In genomic region chr2:201952212-201952611, GRCh38 we compare ENCODE assay signal across 21 cellular contexts.
A peak's percentile ranks its signal among the peaks of the same experiment; 100 is the strongest.
DNase-seq lines count a peak whose midpoint lies in the region; ATAC-seq and TF ChIP-seq lines count a peak whose summit lies in the region.
"Had no signal": no experiment of that assay in that cellular context is flagged by ENCODE, and none has a peak within 500 bp of the region (broad histone marks: within the 10 kb centered on the region; RNA-seq: fewer than 3 reads in every experiment).

No MANE protein-coding gene starts in this region.

- CTCF ChIA-PET in activated CD8-positive, alpha-beta memory T cell treated with anti-CD3 and anti-CD28 coated beads, Interleukin-2, amount 10 ng/mL, durations not matched to agents 7 days and 5 days (lab: Charles Lee) = no interaction called here
- CTCF ChIA-PET in Calu3 (lab: Charles Lee) = interaction anchor here (1.0 kb wide), 1 partner anchor 85 kb away, joined by 3 read pairs; no protein-coding TSS in a partner anchor

- no peak overlapping the region for H3K4me2 ChIP-seq in mesendoderm (ENCODE audit: low read length)

- H2AK5ac ChIP-seq in mesendoderm (ENCODE audit: low read length) = peak overlapping the region; percentile 55

- H3K4me1 Mint-ChIP-seq in activated CD8-positive, alpha-beta memory T cell treated with anti-CD3 and anti-CD28 coated beads, Interleukin-2, amount 10 ng/mL, durations not matched to agents 7 days and 5 days = no peaks in the 10 kb centered on the region
- H3K4me1 Mint-ChIP-seq in Calu3 (ENCODE audit: low read depth, unreplicated experiment) = no peaks in the 10 kb centered on the region
- H3K4me1 Mint-ChIP-seq: activated CD4-positive, alpha-beta T cell treated with anti-CD3 and anti-CD28 coated beads, Interleukin-2, amount 10 ng/mL, durations not matched to agents 24 days and 14 days; activated naive CD8-positive, alpha-beta T cell treated with anti-CD3 and anti-CD28 coated beads, Interleukin-2, amount 50 U/mL, for 24 hours had no signal

- H3K4me3 Mint-ChIP-seq in activated CD8-positive, alpha-beta memory T cell treated with anti-CD3 and anti-CD28 coated beads, Interleukin-2, amount 10 ng/mL, durations not matched to agents 7 days and 5 days = no peak overlapping the region
- H3K4me3 Mint-ChIP-seq in Calu3 (ENCODE audit: low read depth, unreplicated experiment) = no peak overlapping the region
- H3K4me3 Mint-ChIP-seq: activated CD4-positive, alpha-beta T cell treated with anti-CD3 and anti-CD28 coated beads, Interleukin-2, amount 10 ng/mL, durations not matched to agents 24 days and 14 days; activated naive CD8-positive, alpha-beta T cell treated with anti-CD3 and anti-CD28 coated beads, Interleukin-2, amount 50 U/mL, for 24 hours; HFFc6 had no signal

- no peak overlapping the region for H3K27ac ChIP-seq in SJCRH30
- no peak overlapping the region for H3K27ac ChIP-seq in mesendoderm (ENCODE audit: low read depth, low read length)
- H3K27ac ChIP-seq: body of pancreas, heart left ventricle, upper lobe of right lung had no signal

- H2BK15ac ChIP-seq in mesendoderm (replicated peaks; ENCODE audit: low read depth) = no peak overlapping the region

- no peak overlapping the region for H3K27ac Mint-ChIP-seq in activated CD8-positive, alpha-beta memory T cell treated with anti-CD3 and anti-CD28 coated beads, Interleukin-2, amount 10 ng/mL, durations not matched to agents 7 days and 5 days
- no peak overlapping the region for H3K27ac Mint-ChIP-seq in Calu3 (ENCODE audit: unreplicated experiment)
- H3K27ac Mint-ChIP-seq: activated CD4-positive, alpha-beta T cell treated with anti-CD3 and anti-CD28 coated beads, Interleukin-2, amount 10 ng/mL, durations not matched to agents 24 days and 14 days; activated naive CD8-positive, alpha-beta T cell treated with anti-CD3 and anti-CD28 coated beads, Interleukin-2, amount 50 U/mL, for 24 hours; HFFc6 had no signal

- H3K36me3 Mint-ChIP-seq in activated CD8-positive, alpha-beta memory T cell treated with anti-CD3 and anti-CD28 coated beads, Interleukin-2, amount 10 ng/mL, durations not matched to agents 7 days and 5 days = no peaks in the 10 kb centered on the region
- H3K36me3 Mint-ChIP-seq in Calu3 (ENCODE audit: insufficient read depth, unreplicated experiment) = no peaks in the 10 kb centered on the region

- H3K56ac ChIP-seq in mesendoderm (ENCODE audit: low read length) = peak overlapping the region; percentile 57

- no peak overlapping the region for H4K5ac ChIP-seq in mesendoderm (ENCODE audit: low read length)

- no peaks in the 10 kb centered on the region for H3K79me1 ChIP-seq in mesendoderm (ENCODE audit: low read length)

- H3K79me2 ChIP-seq in mesendoderm (ENCODE audit: control insufficient read depth, insufficient read depth, low read length) = no peaks in the 10 kb centered on the region

- H3K4me3 ChIP-seq in SJCRH30 = no peak overlapping the region
- H3K4me3 ChIP-seq in mesendoderm (ENCODE audit: low read length) = no peak overlapping the region
- H3K4me3 ChIP-seq: body of pancreas, heart left ventricle, lung, MG63, upper lobe of right lung had no signal

- no peak for ATAC-seq in Right ventricle myocardium superior (ENCODE audit: poor library complexity)
- ATAC-seq in activated CD8-positive, alpha-beta memory T cell treated with anti-CD3 and anti-CD28 coated beads, Interleukin-2, amount 10 ng/mL, durations not matched to agents 7 days and 5 days = no peak
- ATAC-seq: activated naive CD8-positive, alpha-beta T cell treated with anti-CD3 and anti-CD28 coated beads, Interleukin-2, amount 50 U/mL, for 24 hours; body of pancreas; heart left ventricle; upper lobe of right lung had no signal

- no peak overlapping the region for H3K4ac ChIP-seq in mesendoderm (ENCODE audit: low read depth, low read length)

- no peak overlapping the region for H2BK5ac ChIP-seq in mesendoderm (ENCODE audit: low read length)

- WGBS in mesendoderm (ENCODE audit: extremely low coverage, insufficient coverage, low lambda C conversion rate) = no CpG with 5 or more reads among the region's 6 CpGs

- H3K36me3 ChIP-seq in SJCRH30 (no peaks in the 10 kb centered on the region), mesendoderm (ENCODE audit: control insufficient read depth, insufficient read depth, low read length) (no peaks in the 10 kb centered on the region)
- H3K36me3 ChIP-seq: heart left ventricle, MG63, upper lobe of right lung had no signal

- H3K18ac ChIP-seq in mesendoderm (ENCODE audit: low read length) = peak overlapping the region; percentile 9

- DNase-seq in ELF-1 (ENCODE audit: low read depth, low spot score) (peak; percentile 60), KBM-7 (peak; percentile 34), SJCRH30 (peak; percentile 38 to 58), mesendoderm (no peak), GOT3 (lab: John Stamatoyannopoulos, UW) (no peak), Right ventricle myocardium superior (no peak), Calu3 (no peak)
- no peak for DNase-seq in activated CD8-positive, alpha-beta memory T cell treated with anti-CD3 and anti-CD28 coated beads, Interleukin-2, amount 10 ng/mL, durations not matched to agents 7 days and 5 days
- DNase-seq: activated CD4-positive, alpha-beta T cell treated with anti-CD3 and anti-CD28 coated beads, Interleukin-2, amount 10 ng/mL, durations not matched to agents 24 days and 14 days; activated CD8-positive, alpha-beta memory T cell treated with anti-CD3 and anti-CD28 coated beads, Interleukin-2, amount 50 U/mL, for 4 hours; activated effector memory CD4-positive, alpha-beta T cell treated with Interleukin-2 at 50 U/mL for 16 hours; activated naive CD8-positive, alpha-beta T cell treated with anti-CD3 and anti-CD28 coated beads, Interleukin-2, amount 50 U/mL, for 24 hours; body of pancreas; heart left ventricle; HFFc6; MG63; NCI-H1694 treated with DMSO at 0.1 percent for 48 hours; retina; T-helper 1 cell; upper lobe of right lung had no signal

- H3K27me3 Mint-ChIP-seq in activated CD8-positive, alpha-beta memory T cell treated with anti-CD3 and anti-CD28 coated beads, Interleukin-2, amount 10 ng/mL, durations not matched to agents 7 days and 5 days = peaks cover 13% of the 10 kb centered on the region
- peaks cover 28% of the 10 kb centered on the region for H3K27me3 Mint-ChIP-seq in Calu3 (ENCODE audit: unreplicated experiment)

- no peaks in the 10 kb centered on the region for H3K9me3 Mint-ChIP-seq in activated CD8-positive, alpha-beta memory T cell treated with anti-CD3 and anti-CD28 coated beads, Interleukin-2, amount 10 ng/mL, durations not matched to agents 7 days and 5 days (ENCODE audit: low read depth)
- no peaks in the 10 kb centered on the region for H3K9me3 Mint-ChIP-seq in Calu3 (ENCODE audit: low read depth, unreplicated experiment)
- H3K9me3 Mint-ChIP-seq: activated CD4-positive, alpha-beta T cell treated with anti-CD3 and anti-CD28 coated beads, Interleukin-2, amount 10 ng/mL, durations not matched to agents 24 days and 14 days; activated naive CD8-positive, alpha-beta T cell treated with anti-CD3 and anti-CD28 coated beads, Interleukin-2, amount 50 U/mL, for 24 hours; HFFc6 had no signal

- BruUV-seq in Calu3 (replicated peaks; lab: Mats Ljungman, UMichigan) = no TSS peak

- H3K9ac ChIP-seq in mesendoderm (ENCODE audit: low read length) = peak overlapping the region; percentile 19

- H3K9me3 ChIP-seq in SJCRH30 (replicated peaks) = no peaks in the 10 kb centered on the region
- H3K9me3 ChIP-seq: body of pancreas, heart left ventricle, MG63, upper lobe of right lung had no signal

- no peak overlapping the region for H3K23ac ChIP-seq in mesendoderm (ENCODE audit: low read length)

- in situ Hi-C loops in KBM-7 (cut with MboI; ENCODE audit: low pct_unique_long_range_greater_than_20kb, low sequenced_read_pairs) = no loop called here

- intact Hi-C loops in Right ventricle myocardium superior (cut with DNase I) = no loop called here
- intact Hi-C loops in Calu3 (cut with micrococcal nuclease; ENCODE audit: unreplicated experiment) = no loop called here

- H3K27me3 ChIP-seq in SJCRH30 (no peaks in the 10 kb centered on the region), mesendoderm (ENCODE audit: insufficient read depth, low read length, poor library complexity) (no peaks in the 10 kb centered on the region)
- H3K27me3 ChIP-seq: body of pancreas, MG63 had no signal

- no peak for TF ChIP-seq CTCF in Calu3 (IDR thresholded peaks at IDR 0.05; ENCODE audit: unreplicated experiment)

- H3K4me1 ChIP-seq in SJCRH30 (no peaks in the 10 kb centered on the region), mesendoderm (ENCODE audit: control insufficient read depth, low read depth, low read length) (peaks cover 11% of the 10 kb centered on the region)
- H3K4me1 ChIP-seq: body of pancreas, upper lobe of right lung had no signal

- H2BK120ac ChIP-seq in mesendoderm (ENCODE audit: low read depth, low read length) = no peak overlapping the region

- H4K8ac ChIP-seq in mesendoderm (ENCODE audit: low read depth, low read length) = no peak overlapping the region

Comparison
In these comparisons a context has a peak if more than half of its experiments do, and no peak if none do; other contexts are left out.
1. DNase-seq: peak in ELF-1 (single experiment), KBM-7 (single experiment) and SJCRH30 (2 of 2); none in mesendoderm (single experiment), GOT3 (single experiment), Right ventricle myocardium superior (single experiment), activated CD8-positive, alpha-beta memory T cell treated with anti-CD3 and anti-CD28 coated beads, Interleukin-2, amount 10 ng/mL, durations not matched to agents 7 days and 5 days (single experiment) and Calu3 (single experiment).